In genomic region chr14:34372766-34373165, GRCh38 we compare ENCODE assay signal across 24 cellular contexts.
DNase-seq lines count a peak whose midpoint lies in the region; ATAC-seq, FAIRE-seq and TF ChIP-seq lines count a peak whose summit lies in the region.
"Had no signal": no experiment of that assay in that cellular context is flagged by ENCODE, and none has a peak within 500 bp of the region (broad histone marks: within the 10 kb centered on the region; RNA-seq: fewer than 3 reads in every experiment).

No MANE protein-coding gene starts in this region.

- H3K9me3 ChIP-seq in A549: no peaks in the 10 kb centered on the region
- no peaks in the 10 kb centered on the region for H3K9me3 ChIP-seq in hepatocyte (ENCODE audit: low read depth)
- no peaks in the 10 kb centered on the region for H3K9me3 ChIP-seq in trophoblast cell (ENCODE audit: insufficient read depth, low read depth, low read length)
- H3K9me3 ChIP-seq: HAP-1 had no signal

- H3K9me2 ChIP-seq in hepatocyte (replicated peaks; ENCODE audit: insufficient read depth): no peaks in the 10 kb centered on the region

- H3K36me3 ChIP-seq in hepatocyte (replicated peaks; ENCODE audit: insufficient read depth, low read depth): no peaks in the 10 kb centered on the region
- no peaks in the 10 kb centered on the region for H3K36me3 ChIP-seq in trophoblast cell (ENCODE audit: control insufficient read depth in 1 of 2, insufficient read depth in 2 of 2, low read length in 2 of 2)
- H3K36me3 ChIP-seq: HAP-1 had no signal

- H2AFZ ChIP-seq in hepatocyte: no peak overlapping the region
- no peak overlapping the region for H2AFZ ChIP-seq in trophoblast cell (ENCODE audit: insufficient read depth, low read length, poor library complexity)

- H3K27me3 ChIP-seq in hepatocyte: no peaks in the 10 kb centered on the region
- no peaks in the 10 kb centered on the region for H3K27me3 ChIP-seq in trophoblast cell (ENCODE audit: insufficient read depth, low read length)

- no peak overlapping the region for H3K27ac Mint-ChIP-seq in activated CD8-positive, alpha-beta T cell treated with anti-CD3 and anti-CD28 coated beads, Interleukin-2, amount 10 ng/mL, durations not matched to agents 7 days and 5 days
- H3K27ac Mint-ChIP-seq: CD8-positive, alpha-beta memory T cell had no signal

- DNase-seq in A549 (ENCODE audit: low read depth in 1 of 2, low spot score in 1 of 2) (no peak), SW480 (ENCODE audit: low spot score) (peak; percentile 85), hepatocyte (ENCODE audit: low spot score) (no peak), trophoblast cell (peak; percentile 66 to 96), HCEC 1CT (no peak), HEK293T (ENCODE audit: extremely low spot score) (no peak)
- DNase-seq in activated CD4-positive, alpha-beta T cell treated with anti-CD3 and anti-CD28 coated beads for 1 hour: no peak
- DNase-seq in activated CD8-positive, alpha-beta T cell treated with anti-CD3 and anti-CD28 coated beads, Interleukin-2, amount 10 ng/mL, durations not matched to agents 7 days and 5 days: no peak
- DNase-seq: 8988T; C1 segment of cervical spinal cord; Calu3; CD8-positive, alpha-beta memory T cell; DMS153; Karpas-422; NCI-H1417; NCI-H1694 treated with DMSO at 0.1 percent for 48 hours; NCI-H2081 treated with DMSO at 0.1 percent for 48 hours; NCI-H2171 treated with DMSO at 0.1 percent for 48 hours; NCI-H446; NCI-H526; Right ventricle myocardium superior had no signal

- no peak overlapping the region for H3K4ac ChIP-seq in trophoblast cell (ENCODE audit: low read depth, low read length)

- no peak overlapping the region for H3K14ac ChIP-seq in trophoblast cell (ENCODE audit: low read length)

- no peak overlapping the region for H4K12ac ChIP-seq in trophoblast cell (ENCODE audit: low read depth, low read length)

- POLR2A ChIA-PET in A549 (lab: Yijun Ruan, JAX) (no interaction called here), HEK293T (lab: Yijun Ruan, JAX) (no interaction called here)
- POLR2A ChIA-PET in activated CD8-positive, alpha-beta T cell treated with anti-CD3 and anti-CD28 coated beads, Interleukin-2, amount 10 ng/mL, durations not matched to agents 7 days and 5 days (lab: Charles Lee): no interaction called here

- no peaks in the 10 kb centered on the region for H3K9me3 Mint-ChIP-seq in activated CD8-positive, alpha-beta T cell treated with anti-CD3 and anti-CD28 coated beads, Interleukin-2, amount 10 ng/mL, durations not matched to agents 7 days and 5 days (ENCODE audit: insufficient read depth)
- H3K9me3 Mint-ChIP-seq: CD8-positive, alpha-beta memory T cell had no signal

- peaks cover 33% of the 10 kb centered on the region for H3K4me1 ChIP-seq in A549
- H3K4me1 ChIP-seq in hepatocyte (ENCODE audit: insufficient read depth): peaks cover 27% of the 10 kb centered on the region
- H3K4me1 ChIP-seq in trophoblast cell (ENCODE audit: control insufficient read depth in 1 of 2, insufficient read depth in 2 of 2, low read length in 2 of 2): peaks cover 5 to 14% of the 10 kb centered on the region in 2 experiments
- H3K4me1 ChIP-seq: HAP-1 had no signal

- H4K8ac ChIP-seq in trophoblast cell (ENCODE audit: low read depth, low read length): no peak overlapping the region

- no peak overlapping the region for H3K9ac ChIP-seq in trophoblast cell (ENCODE audit: low read length)

- H3K79me2 ChIP-seq in hepatocyte (no peaks in the 10 kb centered on the region), trophoblast cell (ENCODE audit: control insufficient read depth, insufficient read depth, low read length, poor library complexity) (no peaks in the 10 kb centered on the region)

- no peak overlapping the region for H3K23ac ChIP-seq in trophoblast cell (ENCODE audit: low read length)

- H4K20me1 ChIP-seq in hepatocyte (ENCODE audit: insufficient read depth, poor library complexity, severe bottlenecking): no peaks in the 10 kb centered on the region

- peak in 1 of 2 experiments; percentile 47; a peak in 2 of 5 replicates for TF ChIP-seq EP300 in A549 (IDR thresholded peaks at IDR 0.05)

- TF ChIP-seq POLR2A in A549 (IDR thresholded peaks at IDR 0.05; ENCODE audit: low read length): no peak

- no peak overlapping the region for H2BK120ac ChIP-seq in trophoblast cell (ENCODE audit: insufficient read depth, low read length, poor library complexity)

- peaks cover 4% of the 10 kb centered on the region for H3K79me1 ChIP-seq in trophoblast cell (ENCODE audit: low read length)

- CTCF ChIA-PET in A549 (lab: Yijun Ruan, JAX): interaction anchor here (1.4 kb wide), 1 partner anchor 11 kb away, joined by 3 read pairs; no protein-coding TSS in a partner anchor
- CTCF ChIA-PET in activated CD8-positive, alpha-beta T cell treated with anti-CD3 and anti-CD28 coated beads, Interleukin-2, amount 10 ng/mL, durations not matched to agents 7 days and 5 days (lab: Charles Lee): no interaction called here
- CTCF ChIA-PET in HEK293T (lab: Yijun Ruan, JAX): interaction anchor here (0.6 to 0.7 kb wide), 2 partner anchors 15 to 218 kb away, joined by 3 to 4 read pairs; no protein-coding TSS in a partner anchor

- no peak overlapping the region for H4K91ac ChIP-seq in trophoblast cell (ENCODE audit: low read depth, low read length)

- WGBS in A549 (ENCODE audit: missing lambda C conversion rate): 71% methylated on average over 1 of the region's 1 CpG
- WGBS in hepatocyte (ENCODE audit: low lambda C conversion rate, missing lambda C conversion rate): 53% methylated on average over 1 of the region's 1 CpG
- WGBS in trophoblast cell (ENCODE audit: extremely low coverage, insufficient coverage, insufficient read length): no CpG with 5 or more reads among the region's 1 CpG

- H3K4me1 Mint-ChIP-seq in activated CD8-positive, alpha-beta T cell treated with anti-CD3 and anti-CD28 coated beads, Interleukin-2, amount 10 ng/mL, durations not matched to agents 7 days and 5 days (ENCODE audit: low read depth): no peaks in the 10 kb centered on the region
- H3K4me1 Mint-ChIP-seq: CD8-positive, alpha-beta memory T cell had no signal

- peaks cover 3% of the 10 kb centered on the region for H3K27me3 Mint-ChIP-seq in activated CD8-positive, alpha-beta T cell treated with anti-CD3 and anti-CD28 coated beads, Interleukin-2, amount 10 ng/mL, durations not matched to agents 7 days and 5 days (ENCODE audit: low read depth)

- H3K4me3 Mint-ChIP-seq in activated CD8-positive, alpha-beta T cell treated with anti-CD3 and anti-CD28 coated beads, Interleukin-2, amount 10 ng/mL, durations not matched to agents 7 days and 5 days: no peak overlapping the region
- H3K4me3 Mint-ChIP-seq: CD8-positive, alpha-beta memory T cell had no signal

- TF ChIP-seq CTCF in A549 (IDR thresholded peaks at IDR 0.05) (no peak), hepatocyte (IDR thresholded peaks at IDR 0.05; ENCODE audit: poor library complexity) (no peak)

- FAIRE-seq in A549 (lab: Jason Lieb, UNC): no peak
- FAIRE-seq: G401.6, GM12892 had no signal

- no peak overlapping the region for H2BK12ac ChIP-seq in trophoblast cell (ENCODE audit: low read length)

- H3K4me2 ChIP-seq in A549: no peak overlapping the region
- H3K4me2 ChIP-seq in hepatocyte: no peak overlapping the region
- no peak overlapping the region for H3K4me2 ChIP-seq in trophoblast cell (ENCODE audit: low read length)

- no peak overlapping the region for H2BK5ac ChIP-seq in trophoblast cell (ENCODE audit: low read depth, low read length, poor library complexity)

- H3K36me3 Mint-ChIP-seq in activated CD8-positive, alpha-beta T cell treated with anti-CD3 and anti-CD28 coated beads, Interleukin-2, amount 10 ng/mL, durations not matched to agents 7 days and 5 days (ENCODE audit: low read depth): no peaks in the 10 kb centered on the region
- H3K36me3 Mint-ChIP-seq: CD8-positive, alpha-beta memory T cell had no signal

- H2AK5ac ChIP-seq in trophoblast cell (ENCODE audit: low read length): no peak overlapping the region

- H3K27ac ChIP-seq in A549 (peak overlapping the region; percentile 37 to 65), hepatocyte (peak overlapping the region; percentile 56), trophoblast cell (ENCODE audit: low read depth, low read length) (no peak overlapping the region)

- ATAC-seq in A549: no peak
- no peak for ATAC-seq in activated CD8-positive, alpha-beta T cell treated with anti-CD3 and anti-CD28 coated beads, Interleukin-2, amount 10 ng/mL, durations not matched to agents 7 days and 5 days

- no peak overlapping the region for H3K4me3 ChIP-seq in A549
- H3K4me3 ChIP-seq in hepatocyte: no peak overlapping the region
- no peak overlapping the region for H3K4me3 ChIP-seq in trophoblast cell (ENCODE audit: low read depth, low read length)
- H3K4me3 ChIP-seq: HAP-1 had no signal

- H3K18ac ChIP-seq in trophoblast cell (ENCODE audit: low read length): no peak overlapping the region

- no peak for TF ChIP-seq RAD21 in A549 (conservative IDR thresholded peaks at IDR 0.05 in 1 of 2, IDR thresholded peaks at IDR 0.05 in 1 of 2)

TF ChIP-seq in A549, 52 proteins besides CTCF, POLR2A, EP300 and RAD21 (continues in another document):
- no peak for TF ChIP-seq KDM5A (IDR thresholded peaks at IDR 0.05)
- no peak for TF ChIP-seq NR3C1 (IDR thresholded peaks at IDR 0.05)
- TF ChIP-seq HDAC2 (IDR thresholded peaks at IDR 0.05): no peak
- TF ChIP-seq, protein P1, sequence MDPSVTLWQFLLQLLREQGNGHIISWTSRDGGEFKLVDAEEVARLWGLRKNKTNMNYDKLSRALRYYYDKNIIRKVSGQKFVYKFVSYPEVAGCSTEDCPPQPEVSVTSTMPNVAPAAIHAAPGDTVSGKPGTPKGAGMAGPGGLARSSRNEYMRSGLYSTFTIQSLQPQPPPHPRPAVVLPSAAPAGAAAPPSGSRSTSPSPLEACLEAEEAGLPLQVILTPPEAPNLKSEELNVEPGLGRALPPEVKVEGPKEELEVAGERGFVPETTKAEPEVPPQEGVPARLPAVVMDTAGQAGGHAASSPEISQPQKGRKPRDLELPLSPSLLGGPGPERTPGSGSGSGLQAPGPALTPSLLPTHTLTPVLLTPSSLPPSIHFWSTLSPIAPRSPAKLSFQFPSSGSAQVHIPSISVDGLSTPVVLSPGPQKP (IDR thresholded peaks at IDR 0.05; ENCODE audit: low read depth, low read length): no peak
- TF ChIP-seq NPAS2 (CRISPR knock-in tag; IDR thresholded peaks at IDR 0.05; ENCODE audit: borderline replicate concordance): no peak

TF ChIP-seq in HEK293T, 16 proteins besides CTCF, POLR2A, EP300 and RAD21:
- TF ChIP-seq, protein P2, sequence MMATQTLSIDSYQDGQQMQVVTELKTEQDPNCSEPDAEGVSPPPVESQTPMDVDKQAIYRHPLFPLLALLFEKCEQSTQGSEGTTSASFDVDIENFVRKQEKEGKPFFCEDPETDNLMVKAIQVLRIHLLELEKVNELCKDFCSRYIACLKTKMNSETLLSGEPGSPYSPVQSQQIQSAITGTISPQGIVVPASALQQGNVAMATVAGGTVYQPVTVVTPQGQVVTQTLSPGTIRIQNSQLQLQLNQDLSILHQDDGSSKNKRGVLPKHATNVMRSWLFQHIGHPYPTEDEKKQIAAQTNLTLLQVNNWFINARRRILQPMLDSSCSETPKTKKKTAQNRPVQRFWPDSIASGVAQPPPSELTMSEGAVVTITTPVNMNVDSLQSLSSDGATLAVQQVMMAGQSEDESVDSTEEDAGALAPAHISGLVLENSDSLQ (IDR thresholded peaks at IDR 0.05): no peak
- TF ChIP-seq CTBP1 (IDR thresholded peaks at IDR 0.05; ENCODE audit: borderline replicate concordance): no peak
- no peak for TF ChIP-seq BHLHE40 (IDR thresholded peaks at IDR 0.05; ENCODE audit: borderline replicate concordance)
- TF ChIP-seq FOXK2 (IDR thresholded peaks at IDR 0.05): no peak

Comparison
In these comparisons a context has a peak if more than half of its experiments do, and no peak if none do; other contexts are left out.
1. DNase-seq: peak in SW480 (single experiment) and trophoblast cell (2 of 2); none in A549 (0 of 2), hepatocyte (single experiment), HCEC 1CT (single experiment), activated CD4-positive, alpha-beta T cell treated with anti-CD3 and anti-CD28 coated beads for 1 hour (single experiment), activated CD8-positive, alpha-beta T cell treated with anti-CD3 and anti-CD28 coated beads, Interleukin-2, amount 10 ng/mL, durations not matched to agents 7 days and 5 days (single experiment) and HEK293T (single experiment).